9 cellular contexts compared by ENCODE assay signal in the genomic region with DNA sequence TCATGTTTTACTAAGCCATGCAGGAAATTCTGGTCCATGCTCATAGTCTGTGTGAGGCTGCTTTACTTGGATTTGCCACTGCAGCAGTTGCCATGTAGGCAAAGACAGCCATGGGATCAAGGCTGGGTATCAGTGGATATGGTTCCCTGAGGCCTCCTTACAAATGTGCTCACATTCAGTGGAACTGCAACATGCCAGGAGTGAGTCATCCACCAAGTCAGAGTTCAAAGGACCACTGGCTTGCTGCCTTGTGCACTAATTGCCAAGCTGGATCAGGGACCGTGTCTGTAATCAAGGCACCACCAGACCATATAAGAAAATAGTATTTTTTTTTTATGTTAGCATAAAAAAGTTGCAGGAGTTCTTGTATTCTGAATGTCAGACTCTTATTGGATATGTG.
"Had no signal": no experiment of that assay in that cellular context is flagged by ENCODE, and none has a peak within 500 bp of the region (broad histone marks: within the 10 kb centered on the region; RNA-seq: fewer than 3 reads in every experiment).

No MANE protein-coding gene starts in this region.

- H3K4me2 ChIP-seq: neural progenitor cell had no signal

- H2AFZ ChIP-seq: neural progenitor cell had no signal

- H3K4me1 ChIP-seq: neural progenitor cell had no signal

- H3K9ac ChIP-seq: neural progenitor cell had no signal

- H3K27me3 ChIP-seq: neural progenitor cell, ovary had no signal

- H3K27ac ChIP-seq: neural progenitor cell, ovary had no signal

- DNase-seq: activated CD4-positive, alpha-beta T cell treated with anti-CD3 and anti-CD28 coated beads, Interleukin-2, amount 50 U/mL, for 1 hour; amygdala; cerebellar nuclear complex; dermis blood vessel endothelial cell; endodermal cell; foreskin fibroblast; ovary; stimulated activated CD4-positive, alpha-beta T cell treated with anti-CD3 and anti-CD28 coated beads, Interleukin-4, amount 100 ng/mL, for 24 hours had no signal

- H3K36me3 ChIP-seq: neural progenitor cell, ovary had no signal

- H3K4me3 ChIP-seq: neural progenitor cell, ovary had no signal

- H3K9me3 ChIP-seq: ovary had no signal
